In genomic region chr19:11798391-11799296, GRCh38 we compare ENCODE assay signal across 1 cellular context.
TF ChIP-seq lines count a peak whose summit lies in the region.

Gene ZNF491 (plus strand): TSS chr19:11798523. CDS start chr19:11805954, 7,431 bp downstream.

TF ChIP-seq in K562, 482 proteins besides CTCF, POLR2A, EP300 and RAD21 (continued from another document):
- TF ChIP-seq ZNF592 (IDR thresholded peaks at IDR 0.05) (no peak), PHF8 (IDR thresholded peaks at IDR 0.05; ENCODE audit: borderline replicate concordance, low read length) (peak; percentile 50; the same call in 1 of the 2 replicates), ETV5 (CRISPR knock-in tag; IDR thresholded peaks at IDR 0.05; ENCODE audit: low read depth) (no peak), RBBP5 (IDR thresholded peaks at IDR 0.05; ENCODE audit: borderline replicate concordance, insufficient read depth, low read length, poor library complexity, severe bottlenecking) (no peak), MTA2 (IDR thresholded peaks at IDR 0.05; ENCODE audit: low read depth) (no peak), ZKSCAN1 (IDR thresholded peaks at IDR 0.05; ENCODE audit: low read depth, low read length) (no peak), SMAD4 (CRISPR knock-in tag; conservative IDR thresholded peaks at IDR 0.05) (no peak), STAG1 (CRISPR knock-in tag; IDR thresholded peaks at IDR 0.05; ENCODE audit: borderline replicate concordance) (no peak), POLR2G (IDR thresholded peaks at IDR 0.05; ENCODE audit: low read depth, low read length) (peak; percentile 69)
- TF ChIP-seq, protein P1, sequence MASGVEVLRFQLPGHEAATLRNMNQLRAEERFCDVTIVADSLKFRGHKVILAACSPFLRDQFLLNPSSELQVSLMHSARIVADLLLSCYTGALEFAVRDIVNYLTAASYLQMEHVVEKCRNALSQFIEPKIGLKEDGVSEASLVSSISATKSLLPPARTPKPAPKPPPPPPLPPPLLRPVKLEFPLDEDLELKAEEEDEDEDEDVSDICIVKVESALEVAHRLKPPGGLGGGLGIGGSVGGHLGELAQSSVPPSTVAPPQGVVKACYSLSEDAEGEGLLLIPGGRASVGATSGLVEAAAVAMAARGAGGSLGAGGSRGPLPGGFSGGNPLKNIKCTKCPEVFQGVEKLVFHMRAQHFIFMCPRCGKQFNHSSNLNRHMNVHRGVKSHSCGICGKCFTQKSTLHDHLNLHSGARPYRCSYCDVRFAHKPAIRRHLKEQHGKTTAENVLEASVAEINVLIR (CRISPR knock-in tag; IDR thresholded peaks at IDR 0.05) = no peak
